Comparison of ENCODE assay signal across 1 cellular context in the genomic region with DNA sequence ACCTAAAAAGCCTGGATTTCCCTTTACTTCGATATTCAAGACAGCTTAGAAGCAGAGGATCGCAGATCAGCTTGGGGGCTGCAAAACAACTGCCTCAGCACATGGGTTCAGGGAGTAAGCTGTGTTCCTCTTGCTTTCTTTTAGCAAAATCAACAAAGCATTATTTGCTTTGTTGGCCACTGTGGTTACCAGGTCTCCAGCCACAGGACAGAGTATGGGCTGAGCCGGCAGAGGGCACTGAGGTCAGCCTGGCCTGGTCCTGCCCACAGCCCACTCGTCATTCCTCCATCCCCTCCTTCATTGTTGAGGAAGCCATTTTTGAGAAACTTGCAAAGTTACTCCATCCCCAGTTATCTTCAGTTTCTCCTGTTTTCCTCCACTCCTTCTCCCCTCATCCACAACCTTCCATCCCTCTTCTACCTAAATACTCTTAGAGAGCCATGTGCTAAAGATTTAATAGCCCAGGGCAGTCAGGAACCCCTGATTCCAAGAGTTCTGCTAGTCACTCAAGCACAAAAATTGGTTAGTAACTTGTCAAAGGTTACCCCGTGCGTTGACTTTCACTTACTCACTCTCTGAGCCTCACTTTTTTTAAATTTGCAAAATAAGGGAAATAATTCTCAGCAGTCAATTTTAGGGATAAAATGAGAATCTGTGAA.
TF ChIP-seq lines count a peak whose summit lies in the region.

No MANE protein-coding gene starts in this region.

TF ChIP-seq in IMR-90, 13 proteins besides CTCF, POLR2A, EP300 and RAD21:
- TF ChIP-seq, protein P1, sequence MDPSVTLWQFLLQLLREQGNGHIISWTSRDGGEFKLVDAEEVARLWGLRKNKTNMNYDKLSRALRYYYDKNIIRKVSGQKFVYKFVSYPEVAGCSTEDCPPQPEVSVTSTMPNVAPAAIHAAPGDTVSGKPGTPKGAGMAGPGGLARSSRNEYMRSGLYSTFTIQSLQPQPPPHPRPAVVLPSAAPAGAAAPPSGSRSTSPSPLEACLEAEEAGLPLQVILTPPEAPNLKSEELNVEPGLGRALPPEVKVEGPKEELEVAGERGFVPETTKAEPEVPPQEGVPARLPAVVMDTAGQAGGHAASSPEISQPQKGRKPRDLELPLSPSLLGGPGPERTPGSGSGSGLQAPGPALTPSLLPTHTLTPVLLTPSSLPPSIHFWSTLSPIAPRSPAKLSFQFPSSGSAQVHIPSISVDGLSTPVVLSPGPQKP (IDR thresholded peaks at IDR 0.05; ENCODE audit: borderline replicate concordance, low read depth, low read length): no peak
- no peak for TF ChIP-seq NFE2L2 (IDR thresholded peaks at IDR 0.05; ENCODE audit: low read depth, low read length)
- TF ChIP-seq FOS (IDR thresholded peaks at IDR 0.05; ENCODE audit: low read depth, low read length): no peak
